Comparison of ENCODE assay signal across 14 cellular contexts in genomic region chr7:371779-372545, GRCh38.
DNase-seq lines count a peak whose midpoint lies in the region; ATAC-seq, FAIRE-seq and TF ChIP-seq lines count a peak whose summit lies in the region.
"Had no signal": no experiment of that assay in that cellular context is flagged by ENCODE, and none has a peak within 500 bp of the region (broad histone marks: within the 10 kb centered on the region; RNA-seq: fewer than 3 reads in every experiment).

No MANE protein-coding gene starts in this region.

- no peaks in the 10 kb centered on the region for H3K27me3 Mint-ChIP-seq in activated naive CD8-positive, alpha-beta T cell treated with anti-CD3 and anti-CD28 coated beads for 36 hours
- no peaks in the 10 kb centered on the region for H3K27me3 Mint-ChIP-seq in activated naive CD8-positive, alpha-beta T cell treated with anti-CD3 and anti-CD28 coated beads, Interleukin-2, amount 50 U/mL, for 24 hours
- no peaks in the 10 kb centered on the region for H3K27me3 Mint-ChIP-seq in activated naive CD8-positive, alpha-beta T cell treated with anti-CD3 and anti-CD28 coated beads, Interleukin-2, amount 10 ng/mL, durations not matched to agents 7 days and 5 days

- H3K27ac Mint-ChIP-seq in activated naive CD8-positive, alpha-beta T cell treated with anti-CD3 and anti-CD28 coated beads for 36 hours, result peak overlapping the region; percentile 11
- no peak overlapping the region for H3K27ac Mint-ChIP-seq in activated naive CD8-positive, alpha-beta T cell treated with anti-CD3 and anti-CD28 coated beads, Interleukin-2, amount 50 U/mL, for 24 hours
- no peak overlapping the region for H3K27ac Mint-ChIP-seq in activated naive CD8-positive, alpha-beta T cell treated with anti-CD3 and anti-CD28 coated beads, Interleukin-2, amount 10 ng/mL, durations not matched to agents 7 days and 5 days
- H3K27ac Mint-ChIP-seq: B cell, HFFc6 had no signal

- H3K27me3 ChIP-seq in prostate gland (replicated peaks; ENCODE audit: insufficient read depth), result no peaks in the 10 kb centered on the region

- ATAC-seq in activated naive CD8-positive, alpha-beta T cell treated with anti-CD3 and anti-CD28 coated beads, Interleukin-2, amount 50 U/mL, for 24 hours, result no peak
- ATAC-seq in activated naive CD8-positive, alpha-beta T cell treated with anti-CD3 and anti-CD28 coated beads, Interleukin-2, amount 10 ng/mL, durations not matched to agents 7 days and 5 days (ENCODE audit: low read depth), result peak; percentile 27
- ATAC-seq: activated T-cell treated with anti-CD3 and anti-CD28 coated beads, Interleukin-2, amount 50 U/mL, for 4 hours had no signal

- no peaks in the 10 kb centered on the region for H3K9me3 ChIP-seq in prostate gland
- H3K9me3 ChIP-seq: neutrophil had no signal

- H3K4me1 ChIP-seq in prostate gland (replicated peaks), result no peaks in the 10 kb centered on the region

- H3K36me3 ChIP-seq in prostate gland, result no peaks in the 10 kb centered on the region
- H3K36me3 ChIP-seq: neutrophil had no signal

- H3K9me3 Mint-ChIP-seq in activated naive CD8-positive, alpha-beta T cell treated with anti-CD3 and anti-CD28 coated beads for 36 hours, result no peaks in the 10 kb centered on the region
- no peaks in the 10 kb centered on the region for H3K9me3 Mint-ChIP-seq in activated naive CD8-positive, alpha-beta T cell treated with anti-CD3 and anti-CD28 coated beads, Interleukin-2, amount 50 U/mL, for 24 hours
- no peaks in the 10 kb centered on the region for H3K9me3 Mint-ChIP-seq in activated naive CD8-positive, alpha-beta T cell treated with anti-CD3 and anti-CD28 coated beads, Interleukin-2, amount 10 ng/mL, durations not matched to agents 7 days and 5 days
- H3K9me3 Mint-ChIP-seq: activated T-cell treated with anti-CD3 and anti-CD28 coated beads, Interleukin-2, amount 50 U/mL, for 4 hours; HFFc6 had no signal

- peaks cover 3% of the 10 kb centered on the region for H3K4me1 Mint-ChIP-seq in activated naive CD8-positive, alpha-beta T cell treated with anti-CD3 and anti-CD28 coated beads for 36 hours
- peaks cover 5% of the 10 kb centered on the region for H3K4me1 Mint-ChIP-seq in activated naive CD8-positive, alpha-beta T cell treated with anti-CD3 and anti-CD28 coated beads, Interleukin-2, amount 50 U/mL, for 24 hours
- peaks cover 1% of the 10 kb centered on the region for H3K4me1 Mint-ChIP-seq in activated naive CD8-positive, alpha-beta T cell treated with anti-CD3 and anti-CD28 coated beads, Interleukin-2, amount 10 ng/mL, durations not matched to agents 7 days and 5 days

- H3K4me3 Mint-ChIP-seq in activated naive CD8-positive, alpha-beta T cell treated with anti-CD3 and anti-CD28 coated beads for 36 hours, result no peak overlapping the region
- no peak overlapping the region for H3K4me3 Mint-ChIP-seq in activated naive CD8-positive, alpha-beta T cell treated with anti-CD3 and anti-CD28 coated beads, Interleukin-2, amount 50 U/mL, for 24 hours
- H3K4me3 Mint-ChIP-seq in activated naive CD8-positive, alpha-beta T cell treated with anti-CD3 and anti-CD28 coated beads, Interleukin-2, amount 10 ng/mL, durations not matched to agents 7 days and 5 days, result no peak overlapping the region
- H3K4me3 Mint-ChIP-seq: activated T-cell treated with anti-CD3 and anti-CD28 coated beads, Interleukin-2, amount 50 U/mL, for 4 hours; B cell; HFFc6 had no signal

- H3K4me3 ChIP-seq in prostate gland, result no peak overlapping the region

- FAIRE-seq in urothelium cell line (lab: Jason Lieb, UNC), result peak; percentile 56

- no peak for DNase-seq in activated naive CD8-positive, alpha-beta T cell treated with anti-CD3 and anti-CD28 coated beads for 36 hours
- DNase-seq in activated naive CD8-positive, alpha-beta T cell treated with anti-CD3 and anti-CD28 coated beads, Interleukin-2, amount 50 U/mL, for 24 hours, result no peak
- DNase-seq in activated naive CD8-positive, alpha-beta T cell treated with anti-CD3 and anti-CD28 coated beads, Interleukin-2, amount 10 ng/mL, durations not matched to agents 7 days and 5 days, result peak; percentile 26
- DNase-seq in mesenteric fat pad (ENCODE audit: low spot score), result peak; percentile 87
- DNase-seq in urothelium cell line (ENCODE audit: low spot score), result no peak
- no peak for DNase-seq in prostate gland (ENCODE audit: low spot score)
- DNase-seq in DMS153 (lab: John Stamatoyannopoulos, UW), result no peak
- DNase-seq in NCI-H187 treated with DMSO at 0.1 percent for 48 hours (lab: John Stamatoyannopoulos, UW), result no peak
- DNase-seq: HFFc6, NCI-H510A, SHP77 had no signal

- H3K36me3 Mint-ChIP-seq in activated naive CD8-positive, alpha-beta T cell treated with anti-CD3 and anti-CD28 coated beads for 36 hours, result no peaks in the 10 kb centered on the region
- H3K36me3 Mint-ChIP-seq in activated naive CD8-positive, alpha-beta T cell treated with anti-CD3 and anti-CD28 coated beads, Interleukin-2, amount 50 U/mL, for 24 hours (ENCODE audit: low read depth), result no peaks in the 10 kb centered on the region
- no peaks in the 10 kb centered on the region for H3K36me3 Mint-ChIP-seq in activated naive CD8-positive, alpha-beta T cell treated with anti-CD3 and anti-CD28 coated beads, Interleukin-2, amount 10 ng/mL, durations not matched to agents 7 days and 5 days

- POLR2A ChIA-PET in activated naive CD8-positive, alpha-beta T cell treated with anti-CD3 and anti-CD28 coated beads, Interleukin-2, amount 10 ng/mL, durations not matched to agents 7 days and 5 days (lab: Charles Lee), result no interaction called here

- H3K27ac ChIP-seq in prostate gland, result peak overlapping the region in 1 of 2 donors; percentile 31
- H3K27ac ChIP-seq: neutrophil had no signal

- no peak for TF ChIP-seq POLR2A in prostate gland (IDR thresholded peaks at IDR 0.05)

- 89% methylated on average over 43 of the region's 43 CpGs for WGBS in prostate gland

- no peak for TF ChIP-seq CTCF in prostate gland (IDR thresholded peaks at IDR 0.05)

- intact Hi-C loops in prostate gland (cut with DNase I), result no loop called here

Comparison
In these comparisons a context has a peak if more than half of its experiments do, and no peak if none do; other contexts are left out.
1. DNase-seq: peak in activated naive CD8-positive, alpha-beta T cell treated with anti-CD3 and anti-CD28 coated beads, Interleukin-2, amount 10 ng/mL, durations not matched to agents 7 days and 5 days (single experiment) and mesenteric fat pad (single experiment); none in activated naive CD8-positive, alpha-beta T cell treated with anti-CD3 and anti-CD28 coated beads for 36 hours (single experiment), activated naive CD8-positive, alpha-beta T cell treated with anti-CD3 and anti-CD28 coated beads, Interleukin-2, amount 50 U/mL, for 24 hours (single experiment), urothelium cell line (single experiment), prostate gland (single experiment), DMS153 (single experiment) and NCI-H187 treated with DMSO at 0.1 percent for 48 hours (single experiment).